17 cellular contexts compared by ENCODE assay signal in genomic region chr5:79850941-79851693, GRCh38.
"Had no signal": no experiment of that assay in that cellular context is flagged by ENCODE, and none has a peak within 500 bp of the region (broad histone marks: within the 10 kb centered on the region; RNA-seq: fewer than 3 reads in every experiment).

No MANE protein-coding gene starts in this region.

- H3K4me3 ChIP-seq: ascending aorta, colonic mucosa, gastrocnemius medialis, skin epidermis, tibial nerve had no signal

- H3K4me1 ChIP-seq: ascending aorta, colonic mucosa had no signal

- ATAC-seq: activated CD8-positive, alpha-beta T cell treated with anti-CD3 and anti-CD28 coated beads for 36 hours; activated T-cell treated with anti-CD3 and anti-CD28 coated beads, Interleukin-2, amount 50 U/mL, for 72 hours; esophagus mucosa; gastrocnemius medialis; naive thymus-derived CD8-positive, alpha-beta T cell had no signal

- H3K27ac ChIP-seq: ascending aorta, colonic mucosa, gastrocnemius medialis, tibial nerve had no signal

- H3K9me3 ChIP-seq: ascending aorta, colonic mucosa, gastrocnemius medialis, tibial nerve had no signal

- DNase-seq: activated CD4-positive, alpha-beta T cell treated with anti-CD3 and anti-CD28 coated beads, Interleukin-2, amount 10 ng/mL, durations not matched to agents 24 days and 14 days; activated CD8-positive, alpha-beta T cell treated with anti-CD3 and anti-CD28 coated beads for 36 hours; activated effector memory CD4-positive, alpha-beta T cell treated with anti-CD3 and anti-CD28 coated beads, Interleukin-2, amount 50 U/mL, for 16 hours; activated T-cell treated with anti-CD3 and anti-CD28 coated beads, Interleukin-2, amount 50 U/mL, for 72 hours; colonic mucosa; effector CD4-positive, alpha-beta T cell; gastrocnemius medialis; mesendoderm; naive thymus-derived CD8-positive, alpha-beta T cell; nucleus accumbens; stimulated activated CD4-positive, alpha-beta T cell treated with anti-CD3 and anti-CD28 coated beads, Interleukin-2, amount 100 ng/mL, for 48 hours; T-helper 1 cell; T-helper 9 cell had no signal

- H3K27me3 ChIP-seq: ascending aorta, colonic mucosa, gastrocnemius medialis, tibial nerve had no signal

- H3K36me3 ChIP-seq: ascending aorta, colonic mucosa, gastrocnemius medialis, tibial nerve had no signal
